In the genomic region with DNA sequence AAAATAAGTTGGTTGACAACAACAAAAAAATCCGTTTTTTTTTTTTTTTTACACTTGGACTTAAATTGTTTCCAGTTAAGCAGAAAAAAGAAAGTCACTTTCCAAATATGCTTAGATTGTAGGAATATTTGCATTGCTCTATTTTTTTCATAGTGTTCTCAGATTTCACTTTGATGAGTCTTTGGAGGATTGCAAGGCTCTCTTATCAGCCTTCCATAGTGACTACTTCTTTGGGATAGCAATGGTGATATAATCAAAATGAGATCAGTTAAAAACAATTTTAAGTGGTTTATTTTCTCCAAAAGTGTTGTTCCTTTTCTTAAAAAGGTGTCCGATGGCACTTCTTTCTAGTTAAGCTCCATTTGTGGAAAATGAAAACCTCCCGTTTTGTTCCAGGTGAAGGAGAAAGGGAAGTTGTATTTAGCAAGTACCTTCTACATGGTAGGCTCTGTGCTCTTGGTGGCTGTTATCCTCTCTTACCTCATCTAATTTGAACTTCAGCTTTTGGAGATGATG, we compare ENCODE assay signal across 1 cellular context.
A peak's percentile ranks its signal among the peaks of the same experiment; 100 is the strongest.
TF ChIP-seq lines count a peak whose summit lies in the region.

No MANE protein-coding gene starts in this region.

TF ChIP-seq in IMR-90, 13 proteins besides CTCF, POLR2A, EP300 and RAD21:
- TF ChIP-seq NFE2L2 (IDR thresholded peaks at IDR 0.05; ENCODE audit: low read depth, low read length) (no peak), MAFK (IDR thresholded peaks at IDR 0.05; ENCODE audit: low read depth, low read length) (peak; percentile 56), CHD1 (IDR thresholded peaks at IDR 0.05; ENCODE audit: low read depth, low read length) (0 out of 2 replicates have a peak, but pooled peaks have one; percentile 80), FOS (IDR thresholded peaks at IDR 0.05; ENCODE audit: low read depth, low read length) (0 out of 2 replicates have a peak, but pooled peaks have one; percentile 19), CEBPB (IDR thresholded peaks at IDR 0.05; ENCODE audit: low read depth, low read length) (peak; percentile 73)
